In the genomic region with DNA sequence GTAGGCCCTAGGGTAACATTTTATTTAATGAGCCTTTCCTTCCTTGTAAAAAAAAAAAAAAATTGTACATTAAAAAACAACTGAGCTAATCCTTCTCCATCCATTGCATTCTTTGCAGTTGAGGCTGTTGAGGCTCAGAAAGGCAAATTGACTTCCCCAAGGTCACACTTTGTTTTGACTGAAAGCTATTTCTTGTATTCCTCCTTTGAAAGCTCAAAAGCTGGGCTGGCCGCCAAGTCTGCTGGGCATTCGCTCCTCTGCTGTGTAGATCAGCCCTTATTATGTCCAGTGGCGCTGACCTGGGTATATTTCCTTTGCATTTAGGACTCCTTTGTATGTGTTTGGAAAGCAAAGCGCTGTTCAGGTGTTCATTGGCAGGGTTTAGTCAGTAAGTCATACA, we compare ENCODE assay signal across 1 cellular context.
TF ChIP-seq lines count a peak whose summit lies in the region.

No MANE protein-coding gene starts in this region.

TF ChIP-seq in WTC11, 78 proteins besides CTCF, POLR2A, EP300 and RAD21 (continued from another document):
- TF ChIP-seq, protein P1, sequence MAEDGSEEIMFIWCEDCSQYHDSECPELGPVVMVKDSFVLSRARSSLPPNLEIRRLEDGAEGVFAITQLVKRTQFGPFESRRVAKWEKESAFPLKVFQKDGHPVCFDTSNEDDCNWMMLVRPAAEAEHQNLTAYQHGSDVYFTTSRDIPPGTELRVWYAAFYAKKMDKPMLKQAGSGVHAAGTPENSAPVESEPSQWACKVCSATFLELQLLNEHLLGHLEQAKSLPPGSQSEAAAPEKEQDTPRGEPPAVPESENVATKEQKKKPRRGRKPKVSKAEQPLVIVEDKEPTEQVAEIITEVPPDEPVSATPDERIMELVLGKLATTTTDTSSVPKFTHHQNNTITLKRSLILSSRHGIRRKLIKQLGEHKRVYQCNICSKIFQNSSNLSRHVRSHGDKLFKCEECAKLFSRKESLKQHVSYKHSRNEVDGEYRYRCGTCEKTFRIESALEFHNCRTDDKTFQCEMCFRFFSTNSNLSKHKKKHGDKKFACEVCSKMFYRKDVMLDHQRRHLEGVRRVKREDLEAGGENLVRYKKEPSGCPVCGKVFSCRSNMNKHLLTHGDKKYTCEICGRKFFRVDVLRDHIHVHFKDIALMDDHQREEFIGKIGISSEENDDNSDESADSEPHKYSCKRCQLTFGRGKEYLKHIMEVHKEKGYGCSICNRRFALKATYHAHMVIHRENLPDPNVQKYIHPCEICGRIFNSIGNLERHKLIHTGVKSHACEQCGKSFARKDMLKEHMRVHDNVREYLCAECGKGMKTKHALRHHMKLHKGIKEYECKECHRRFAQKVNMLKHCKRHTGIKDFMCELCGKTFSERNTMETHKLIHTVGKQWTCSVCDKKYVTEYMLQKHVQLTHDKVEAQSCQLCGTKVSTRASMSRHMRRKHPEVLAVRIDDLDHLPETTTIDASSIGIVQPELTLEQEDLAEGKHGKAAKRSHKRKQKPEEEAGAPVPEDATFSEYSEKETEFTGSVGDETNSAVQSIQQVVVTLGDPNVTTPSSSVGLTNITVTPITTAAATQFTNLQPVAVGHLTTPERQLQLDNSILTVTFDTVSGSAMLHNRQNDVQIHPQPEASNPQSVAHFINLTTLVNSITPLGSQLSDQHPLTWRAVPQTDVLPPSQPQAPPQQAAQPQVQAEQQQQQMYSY (CRISPR knock-in tag; IDR thresholded peaks at IDR 0.05): no peak
- TF ChIP-seq ETV6 (CRISPR knock-in tag; IDR thresholded peaks at IDR 0.05) (no peak), PRRX2 (CRISPR knock-in tag; IDR thresholded peaks at IDR 0.05) (no peak), ZNF317 (CRISPR knock-in tag; IDR thresholded peaks at IDR 0.05; ENCODE audit: borderline replicate concordance, low read depth) (no peak), ZNF396 (CRISPR knock-in tag; IDR thresholded peaks at IDR 0.05; ENCODE audit: borderline replicate concordance) (no peak)
- TF ChIP-seq, protein P2, sequence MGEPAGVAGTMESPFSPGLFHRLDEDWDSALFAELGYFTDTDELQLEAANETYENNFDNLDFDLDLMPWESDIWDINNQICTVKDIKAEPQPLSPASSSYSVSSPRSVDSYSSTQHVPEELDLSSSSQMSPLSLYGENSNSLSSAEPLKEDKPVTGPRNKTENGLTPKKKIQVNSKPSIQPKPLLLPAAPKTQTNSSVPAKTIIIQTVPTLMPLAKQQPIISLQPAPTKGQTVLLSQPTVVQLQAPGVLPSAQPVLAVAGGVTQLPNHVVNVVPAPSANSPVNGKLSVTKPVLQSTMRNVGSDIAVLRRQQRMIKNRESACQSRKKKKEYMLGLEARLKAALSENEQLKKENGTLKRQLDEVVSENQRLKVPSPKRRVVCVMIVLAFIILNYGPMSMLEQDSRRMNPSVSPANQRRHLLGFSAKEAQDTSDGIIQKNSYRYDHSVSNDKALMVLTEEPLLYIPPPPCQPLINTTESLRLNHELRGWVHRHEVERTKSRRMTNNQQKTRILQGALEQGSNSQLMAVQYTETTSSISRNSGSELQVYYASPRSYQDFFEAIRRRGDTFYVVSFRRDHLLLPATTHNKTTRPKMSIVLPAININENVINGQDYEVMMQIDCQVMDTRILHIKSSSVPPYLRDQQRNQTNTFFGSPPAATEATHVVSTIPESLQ (CRISPR knock-in tag; IDR thresholded peaks at IDR 0.05): no peak
- TF ChIP-seq, protein P3, sequence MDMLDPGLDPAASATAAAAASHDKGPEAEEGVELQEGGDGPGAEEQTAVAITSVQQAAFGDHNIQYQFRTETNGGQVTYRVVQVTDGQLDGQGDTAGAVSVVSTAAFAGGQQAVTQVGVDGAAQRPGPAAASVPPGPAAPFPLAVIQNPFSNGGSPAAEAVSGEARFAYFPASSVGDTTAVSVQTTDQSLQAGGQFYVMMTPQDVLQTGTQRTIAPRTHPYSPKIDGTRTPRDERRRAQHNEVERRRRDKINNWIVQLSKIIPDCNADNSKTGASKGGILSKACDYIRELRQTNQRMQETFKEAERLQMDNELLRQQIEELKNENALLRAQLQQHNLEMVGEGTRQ (CRISPR knock-in tag; IDR thresholded peaks at IDR 0.05): no peak
